14 cellular contexts compared by ENCODE assay signal in genomic region chr7:106063039-106063438, GRCh38. TPM values are rescaled to one million over a fixed set of nuclear protein-coding genes. Genes with fewer than 3 reads are reported as not detected.
DNase-seq lines count a peak whose midpoint lies in the region.
"Had no signal": no experiment of that assay in that cellular context is flagged by ENCODE, and none has a peak within 500 bp of the region (broad histone marks: within the 10 kb centered on the region; RNA-seq: fewer than 3 reads in every experiment).

No MANE protein-coding gene starts in this region.

- H3K9ac ChIP-seq in Karpas-422 (ENCODE audit: low read length) (peak overlapping the region; percentile 82), muscle layer of colon (ENCODE audit: low read length) (no peak overlapping the region)

- no peaks in the 10 kb centered on the region for H4K20me1 ChIP-seq in Karpas-422 (ENCODE audit: insufficient read depth, low read depth, low read length)

- H3K27ac Mint-ChIP-seq in activated naive CD8-positive, alpha-beta T cell treated with anti-CD3 and anti-CD28 coated beads for 36 hours, result peak overlapping the region; percentile 52
- H3K27ac Mint-ChIP-seq: activated T-cell treated with anti-CD3 and anti-CD28 coated beads, Interleukin-2, amount 50 U/mL, for 72 hours; HFFc6; immature natural killer cell; T-helper 1 cell treated with Interleukin-12 subunit alpha and Interleukin-12 subunit beta and Interleukin-4 antibody, amounts not matched to agents 30 μg/mL and 1 μg/mL, for 36 hours had no signal

- H3K4me3 ChIP-seq in Karpas-422 (ENCODE audit: low read length) (peak overlapping the region; percentile 44; the same call in 1 of the 2 replicates), muscle layer of colon (ENCODE audit: low read depth in 1 of 2, low read length in 2 of 2) (no peak overlapping the region)

- no peak overlapping the region for H3K4me3 Mint-ChIP-seq in activated naive CD8-positive, alpha-beta T cell treated with anti-CD3 and anti-CD28 coated beads for 36 hours
- H3K4me3 Mint-ChIP-seq: activated T-cell treated with anti-CD3 and anti-CD28 coated beads, Interleukin-2, amount 50 U/mL, for 72 hours; HFFc6; immature natural killer cell; T-helper 1 cell treated with Interleukin-12 subunit alpha and Interleukin-12 subunit beta and Interleukin-4 antibody, amounts not matched to agents 30 μg/mL and 1 μg/mL, for 36 hours had no signal

- H3K9me3 ChIP-seq in Karpas-422 (ENCODE audit: low read length) (no peaks in the 10 kb centered on the region), muscle layer of colon (ENCODE audit: low read length) (no peaks in the 10 kb centered on the region)

- H3K4me1 ChIP-seq in Karpas-422 (ENCODE audit: low read length) (peaks cover 98% of the 10 kb centered on the region), muscle layer of colon (ENCODE audit: insufficient read depth, low read length) (peaks cover 66% of the 10 kb centered on the region)

- peak overlapping the region; percentile 66 for H3K4me2 ChIP-seq in Karpas-422 (ENCODE audit: low read depth, low read length, poor library complexity, severe bottlenecking)

- H3K4me1 Mint-ChIP-seq in activated naive CD8-positive, alpha-beta T cell treated with anti-CD3 and anti-CD28 coated beads for 36 hours, result peaks cover 45% of the 10 kb centered on the region

- DNase-seq in CD1c-positive myeloid dendritic cell (ENCODE audit: extremely low spot score) (peak; percentile 31), Karpas-422 (no peak), DMS 273 (lab: John Stamatoyannopoulos, UW; ENCODE audit: unreplicated experiment) (no peak), NCI-H524 treated with DMSO at 0.1 percent for 48 hours (lab: John Stamatoyannopoulos, UW) (no peak), NCI-H82 treated with DMSO at 0.1 percent for 48 hours (lab: John Stamatoyannopoulos, UW; ENCODE audit: unreplicated experiment) (no peak), globus pallidus (ENCODE audit: low spot score) (no peak)
- no peak for DNase-seq in activated naive CD8-positive, alpha-beta T cell treated with anti-CD3 and anti-CD28 coated beads for 36 hours
- DNase-seq: activated CD4-positive, alpha-beta T cell treated with anti-CD3 and anti-CD28 coated beads for 48 hours; activated T-cell treated with anti-CD3 and anti-CD28 coated beads, Interleukin-2, amount 50 U/mL, for 72 hours; HFFc6; immature natural killer cell; stimulated activated CD4-positive, alpha-beta T cell treated with anti-CD3 and anti-CD28 coated beads, Interleukin-1b, Interleukin-23, amount 100 ng/mL, for 48 hours had no signal

- no peaks in the 10 kb centered on the region for H3K27me3 Mint-ChIP-seq in activated naive CD8-positive, alpha-beta T cell treated with anti-CD3 and anti-CD28 coated beads for 36 hours

- no peaks in the 10 kb centered on the region for H3K9me2 ChIP-seq in Karpas-422 (replicated peaks; ENCODE audit: insufficient read depth, low read length)

- H3K36me3 Mint-ChIP-seq in activated naive CD8-positive, alpha-beta T cell treated with anti-CD3 and anti-CD28 coated beads for 36 hours, result no peaks in the 10 kb centered on the region

- H3K36me3 ChIP-seq in Karpas-422 (ENCODE audit: insufficient read depth, low read length), result peaks cover 5% of the 10 kb centered on the region; the same call in 1 of the 2 replicates
- no peaks in the 10 kb centered on the region for H3K36me3 ChIP-seq in muscle layer of colon (ENCODE audit: insufficient read depth, low read length)

- H3K9me3 Mint-ChIP-seq in activated naive CD8-positive, alpha-beta T cell treated with anti-CD3 and anti-CD28 coated beads for 36 hours, result no peaks in the 10 kb centered on the region
- H3K9me3 Mint-ChIP-seq: activated T-cell treated with anti-CD3 and anti-CD28 coated beads, Interleukin-2, amount 50 U/mL, for 72 hours; HFFc6; immature natural killer cell; T-helper 1 cell treated with Interleukin-12 subunit alpha and Interleukin-12 subunit beta and Interleukin-4 antibody, amounts not matched to agents 30 μg/mL and 1 μg/mL, for 36 hours had no signal

- peaks cover 3% of the 10 kb centered on the region; the same call in 1 of the 2 replicates for H3K79me2 ChIP-seq in Karpas-422 (ENCODE audit: low read length)

- H3K27me3 ChIP-seq in Karpas-422 (ENCODE audit: low read length) (no peaks in the 10 kb centered on the region), muscle layer of colon (ENCODE audit: control insufficient read depth in 1 of 2, insufficient read depth in 2 of 2, low read length in 2 of 2) (no peaks in the 10 kb centered on the region)

- H3K27ac ChIP-seq in Karpas-422 (ENCODE audit: low read length), result peak overlapping the region; percentile 99
- peak overlapping the region; percentile 87 for H3K27ac ChIP-seq in muscle layer of colon (ENCODE audit: low read depth, low read length)

- no peak overlapping the region for H2AFZ ChIP-seq in Karpas-422 (ENCODE audit: low read length)

RNA-seq across cellular contexts. Expression of gene SYPL1, which starts 49.1 kb away (rescaled TPM):
- 88.9 and 251 TPM in 2 replicates for total RNA-seq in Karpas-422 (2014; rRNA removed; shearing (Covaris generic); ENCODE audit: low replicate concordance)
- total RNA-seq in activated naive CD8-positive, alpha-beta T cell treated with anti-CD3 and anti-CD28 coated beads for 36 hours, result 10 to 100 TPM; 41.6 to 42.8 TPM
